Comparison of ENCODE assay signal across 9 cellular contexts in genomic region chr6:7479801-7480266, GRCh38.
A peak's percentile ranks its signal among the peaks of the same experiment; 100 is the strongest.
DNase-seq lines count a peak whose midpoint lies in the region; ATAC-seq and TF ChIP-seq lines count a peak whose summit lies in the region.
"Had no signal": no experiment of that assay in that cellular context is flagged by ENCODE, and none has a peak within 500 bp of the region (broad histone marks: within the 10 kb centered on the region; RNA-seq: fewer than 3 reads in every experiment).

No MANE protein-coding gene starts in this region.

- H3K4me1 ChIP-seq in HEK293 (ENCODE audit: control insufficient read depth, insufficient read depth, low read length) = no peaks in the 10 kb centered on the region; the same call in 1 of the 2 replicates
- H3K4me1 ChIP-seq: heart left ventricle had no signal

- POLR2A ChIA-PET in HEK293 (lab: Yijun Ruan, JAX) (interaction anchor here (0.6 to 2.0 kb wide), 11 partner anchors 11 to 181 kb away, joined by 3 to 35 read pairs (median 5); partner anchors contain the start of genes CAGE1, DSP and RIOK1), RWPE1 (lab: Yijun Ruan, JAX; ENCODE audit: low non-redundant PET) (interaction anchor here (0.6 to 1.2 kb wide), 3 partner anchors 26 to 62 kb away, joined by 3 to 26 read pairs (median 4); partner anchors contain the start of gene DSP)

- H3K27ac ChIP-seq in HEK293 (ENCODE audit: extremely low read depth, low read depth, low read length) (no peak overlapping the region), RWPE1 (peak overlapping the region; percentile 97), skin epidermis (peak overlapping the region in 13 of 21 experiments; percentile 22 to 73 (median 51))
- H3K27ac ChIP-seq: heart left ventricle had no signal

- no peaks in the 10 kb centered on the region for H3K36me3 ChIP-seq in HEK293 (ENCODE audit: control insufficient read depth in 2 of 2, insufficient read depth in 1 of 2, low read length in 2 of 2)
- H3K36me3 ChIP-seq: heart left ventricle had no signal

- H3K4me3 ChIP-seq in HEK293 (ENCODE audit: low read depth, low read length) = no peak overlapping the region
- H3K4me3 ChIP-seq in fibroblast of villous mesenchyme (ENCODE audit: low read depth, low read length) = peak overlapping the region; percentile 10
- no peak overlapping the region for H3K4me3 ChIP-seq in skin epidermis
- H3K4me3 ChIP-seq in foreskin fibroblast (ENCODE audit: low read depth in 1 of 2, low read length in 2 of 2) = no peak overlapping the region

- peak; percentile 95 for DNase-seq in RWPE1 (ENCODE audit: low spot score)
- DNase-seq in fibroblast of villous mesenchyme (ENCODE audit: low read depth) = peak; percentile 80
- DNase-seq in cerebellar cortex (ENCODE audit: low spot score) = no peak
- DNase-seq in foreskin fibroblast = no peak
- DNase-seq: heart left ventricle, T-helper 2 cell had no signal

- TF ChIP-seq CTCF in HEK293 (tag by site-specific recombination; IDR thresholded peaks at IDR 0.05) (no peak), RWPE1 (conservative IDR thresholded peaks at IDR 0.05; ENCODE audit: low read depth) (no peak), fibroblast of villous mesenchyme (IDR thresholded peaks at IDR 0.05; ENCODE audit: insufficient read depth, low read depth, low read length) (no peak), foreskin fibroblast (IDR thresholded peaks at IDR 0.05; ENCODE audit: low read depth, low read length) (no peak)

- CTCF ChIA-PET in HEK293 (lab: Yijun Ruan, JAX) = interaction anchor here (0.6 to 0.7 kb wide), 3 partner anchors 28 to 804 kb away, joined by 3 to 11 read pairs (median 3); no protein-coding TSS in a partner anchor
- CTCF ChIA-PET in RWPE1 (lab: Yijun Ruan, JAX) = interaction anchor here (0.7 kb wide), 1 partner anchor 236 kb away, joined by 5 read pairs; no protein-coding TSS in a partner anchor

- no peak for TF ChIP-seq POLR2A in GM18505 (IDR thresholded peaks at IDR 0.05; ENCODE audit: borderline replicate concordance, extremely low read depth, insufficient read depth, insufficient read length)

- H3K9me3 ChIP-seq in HEK293 (ENCODE audit: control insufficient read depth, insufficient read depth, low read depth, low read length) = no peaks in the 10 kb centered on the region
- H3K9me3 ChIP-seq: heart left ventricle had no signal

- no peak for ATAC-seq in GM18505 (IDR thresholded peaks at IDR 0.05; ENCODE audit: unreplicated experiment)

TF ChIP-seq in HEK293, 187 proteins besides CTCF, POLR2A, EP300 and RAD21 (continues in another document):
- no peak for TF ChIP-seq ZSCAN23 (tag by site-specific recombination; IDR thresholded peaks at IDR 0.05)
- TF ChIP-seq ZNF133 (tag by site-specific recombination; IDR thresholded peaks at IDR 0.05) = no peak
- no peak for TF ChIP-seq ZNF19 (tag by site-specific recombination; IDR thresholded peaks at IDR 0.05; ENCODE audit: low read depth)
- TF ChIP-seq ZNF571 (tag by site-specific recombination; IDR thresholded peaks at IDR 0.05) = no peak
- no peak for TF ChIP-seq IKZF3 (tag by site-specific recombination; IDR thresholded peaks at IDR 0.05)
- no peak for TF ChIP-seq ZNF596 (tag by site-specific recombination; IDR thresholded peaks at IDR 0.05)
- TF ChIP-seq ZBTB10 (tag by site-specific recombination; IDR thresholded peaks at IDR 0.05) = no peak
- peak; percentile 36; the same call in 1 of the 2 replicates for TF ChIP-seq KLF9 (tag by site-specific recombination; IDR thresholded peaks at IDR 0.05; ENCODE audit: low read depth)
- no peak for TF ChIP-seq ZNF624 (tag by site-specific recombination; IDR thresholded peaks at IDR 0.05)
- no peak for TF ChIP-seq ZBTB8A (tag by site-specific recombination; IDR thresholded peaks at IDR 0.05)
- TF ChIP-seq ZNF776 (tag by site-specific recombination; IDR thresholded peaks at IDR 0.05; ENCODE audit: borderline replicate concordance) = no peak
- no peak for TF ChIP-seq ZNF791 (tag by site-specific recombination; IDR thresholded peaks at IDR 0.05)
- no peak for TF ChIP-seq HOXA7 (CRISPR knock-in tag; IDR thresholded peaks at IDR 0.05; ENCODE audit: borderline replicate concordance)
- TF ChIP-seq ZNF518A (tag by site-specific recombination; conservative IDR thresholded peaks at IDR 0.05; ENCODE audit: low read depth) = no peak
- no peak for TF ChIP-seq ZNF777 (tag by site-specific recombination; IDR thresholded peaks at IDR 0.05; ENCODE audit: borderline replicate concordance)
- no peak for TF ChIP-seq ZNF530 (tag by site-specific recombination; IDR thresholded peaks at IDR 0.05; ENCODE audit: low read depth)
- no peak for TF ChIP-seq ZFP3 (tag by site-specific recombination; IDR thresholded peaks at IDR 0.05; ENCODE audit: low read depth)
- TF ChIP-seq ZNF24 (tag by site-specific recombination; IDR thresholded peaks at IDR 0.05) = no peak
- no peak for TF ChIP-seq AEBP2 (tag by site-specific recombination; IDR thresholded peaks at IDR 0.05; ENCODE audit: borderline replicate concordance)
- TF ChIP-seq GLIS2 (tag by site-specific recombination; IDR thresholded peaks at IDR 0.05) = no peak

Comparison
In these comparisons a context has a peak if more than half of its experiments do, and no peak if none do; other contexts are left out.
1. DNase-seq: peak in RWPE1 (single experiment) and fibroblast of villous mesenchyme (single experiment); none in cerebellar cortex (single experiment) and foreskin fibroblast (0 of 2).